Comparison of ENCODE assay signal across 14 cellular contexts in genomic region chr18:58222439-58223125, GRCh38.
DNase-seq lines count a peak whose midpoint lies in the region; ATAC-seq and TF ChIP-seq lines count a peak whose summit lies in the region.
"Had no signal": no experiment of that assay in that cellular context is flagged by ENCODE, and none has a peak within 500 bp of the region (broad histone marks: within the 10 kb centered on the region; RNA-seq: fewer than 3 reads in every experiment).

No MANE protein-coding gene starts in this region.

- in situ Hi-C loops in ACHN (cut with HindIII; ENCODE audit: low pct_ligation_motif_present, low pct_unique_long_range_greater_than_20kb, low sequenced_read_pairs): no loop called here

- peak overlapping the region; percentile 19 for H3K4me3 ChIP-seq in colonic mucosa
- H3K4me3 ChIP-seq in mesodermal cell (ENCODE audit: extremely low read depth, insufficient read depth, low read length, poor library complexity, severe bottlenecking): peak overlapping the region; percentile 12

- intact Hi-C loops in colonic mucosa (cut with DNase I): no loop called here

- peak overlapping the region in 1 of 2 donors; percentile 51 for H3K9ac ChIP-seq in colonic mucosa (ENCODE audit: low read depth in 2 of 2, low read length in 2 of 2)

- TF ChIP-seq CTCF in colonic mucosa (IDR thresholded peaks at IDR 0.05): no peak

- H3K4me3 Mint-ChIP-seq in activated T-cell treated with anti-CD3 and anti-CD28 coated beads, Interleukin-2, amount 50 U/mL, for 24 hours: no peak overlapping the region

- H3K27me3 ChIP-seq in colonic mucosa: no peaks in the 10 kb centered on the region

- no peak overlapping the region for H3K27ac Mint-ChIP-seq in activated T-cell treated with anti-CD3 and anti-CD28 coated beads, Interleukin-2, amount 50 U/mL, for 24 hours

- H3K27ac ChIP-seq in colonic mucosa (peak overlapping the region; percentile 76), mesodermal cell (ENCODE audit: low read depth, low read length, severe bottlenecking) (peak overlapping the region; percentile 50)
- H3K27ac ChIP-seq: neutrophil had no signal

- no peaks in the 10 kb centered on the region for H3K36me3 Mint-ChIP-seq in activated T-cell treated with anti-CD3 and anti-CD28 coated beads, Interleukin-2, amount 50 U/mL, for 24 hours (ENCODE audit: low read depth)

- ATAC-seq in HG02852 (IDR thresholded peaks at IDR 0.05; ENCODE audit: unreplicated experiment): no peak
- ATAC-seq: Right ventricle myocardium inferior had no signal

- H3K9me3 ChIP-seq in colonic mucosa (no peaks in the 10 kb centered on the region), mesodermal cell (ENCODE audit: control insufficient read depth, low read length) (no peaks in the 10 kb centered on the region)
- H3K9me3 ChIP-seq: neutrophil had no signal

- H3K4me1 Mint-ChIP-seq in activated T-cell treated with anti-CD3 and anti-CD28 coated beads, Interleukin-2, amount 50 U/mL, for 24 hours (ENCODE audit: low read depth): peaks cover 14% of the 10 kb centered on the region

- no peaks in the 10 kb centered on the region for H3K36me3 ChIP-seq in colonic mucosa
- no peaks in the 10 kb centered on the region for H3K36me3 ChIP-seq in mesodermal cell (ENCODE audit: control insufficient read depth, insufficient read depth, low read length)
- H3K36me3 ChIP-seq: neutrophil had no signal

- peaks cover 3% of the 10 kb centered on the region for H3K27me3 Mint-ChIP-seq in activated T-cell treated with anti-CD3 and anti-CD28 coated beads, Interleukin-2, amount 50 U/mL, for 24 hours

- H3K4me1 ChIP-seq in colonic mucosa (peaks cover 8% of the 10 kb centered on the region), mesodermal cell (ENCODE audit: control insufficient read depth, insufficient read depth, low read length, poor library complexity, severe bottlenecking) (peaks cover 36% of the 10 kb centered on the region)

- DNase-seq in ACHN (peak; percentile 48), LoVo (ENCODE audit: low spot score) (peak; percentile 54), colonic mucosa (no peak), H4 (ENCODE audit: low spot score) (no peak), NCI-H146 (lab: John Stamatoyannopoulos, UW) (no peak)
- DNase-seq in activated T-cell treated with anti-CD3 and anti-CD28 coated beads, Interleukin-2, amount 50 U/mL, for 24 hours: no peak
- DNase-seq: activated CD4-positive, alpha-beta T cell treated with anti-CD3 and anti-CD28 coated beads, Interleukin-2, amount 50 U/mL, for 4 hours; amniotic stem cell; glutamatergic neuron; NCI-H1694 treated with DMSO at 0.1 percent for 48 hours had no signal

- H3K9me3 Mint-ChIP-seq in activated T-cell treated with anti-CD3 and anti-CD28 coated beads, Interleukin-2, amount 50 U/mL, for 24 hours: no peaks in the 10 kb centered on the region

- WGBS in mesodermal cell (ENCODE audit: insufficient coverage in 2 of 2), 2 experiments: no CpG with 5 or more reads among the region's 3 CpGs

Comparison
In these comparisons a context has a peak if more than half of its experiments do, and no peak if none do; other contexts are left out.
1. DNase-seq: peak in ACHN (single experiment) and LoVo (single experiment); none in colonic mucosa (single experiment), H4 (single experiment), activated T-cell treated with anti-CD3 and anti-CD28 coated beads, Interleukin-2, amount 50 U/mL, for 24 hours (single experiment) and NCI-H146 (single experiment).